In the genomic region with DNA sequence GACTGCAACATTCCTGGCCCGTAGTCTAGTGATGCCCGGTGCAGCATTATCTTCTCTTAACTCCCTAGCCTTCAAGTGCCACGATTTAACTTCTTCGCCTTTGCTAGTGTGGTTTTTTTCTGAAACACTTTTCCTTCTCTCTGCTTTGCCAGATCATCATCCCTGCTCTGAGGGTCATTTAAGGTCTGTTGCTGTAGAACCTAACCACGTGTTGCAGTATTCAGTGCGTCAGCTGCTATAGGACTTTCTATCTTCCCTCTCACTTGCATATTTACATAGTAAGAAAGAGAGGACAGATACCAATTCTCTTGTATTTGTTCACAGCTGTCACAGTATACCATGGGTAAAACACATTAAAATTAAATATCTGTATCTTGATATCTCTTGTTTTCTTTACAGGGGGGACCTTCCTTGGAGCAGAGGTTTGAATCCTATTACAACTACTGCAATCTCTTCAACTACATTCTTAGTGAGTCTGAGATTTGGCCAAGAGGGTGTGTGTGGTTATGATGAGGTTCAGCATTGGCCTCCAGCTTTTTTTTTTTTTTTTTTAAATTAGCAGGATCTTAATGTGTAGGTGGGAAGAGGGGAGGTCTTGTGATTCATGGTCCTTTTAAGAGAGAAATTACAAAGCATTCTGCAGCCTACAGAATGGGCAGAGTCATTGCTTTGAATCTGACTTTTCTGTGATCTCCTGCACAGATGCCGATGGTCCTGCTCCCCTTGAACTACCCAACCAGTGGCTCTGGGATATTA, we compare ENCODE assay signal across 1 cellular context.
TF ChIP-seq lines count a peak whose summit lies in the region.

No MANE protein-coding gene starts in this region.

TF ChIP-seq in IMR-90, 13 proteins besides CTCF, POLR2A, EP300 and RAD21:
- TF ChIP-seq RCOR1 (IDR thresholded peaks at IDR 0.05; ENCODE audit: insufficient replicate concordance, low read length) (no peak), MAFK (IDR thresholded peaks at IDR 0.05; ENCODE audit: low read depth, low read length) (no peak), RFX5 (IDR thresholded peaks at IDR 0.05; ENCODE audit: low read depth, low read length) (no peak), FOS (IDR thresholded peaks at IDR 0.05; ENCODE audit: low read depth, low read length) (no peak), MAZ (IDR thresholded peaks at IDR 0.05; ENCODE audit: borderline replicate concordance, low read depth, low read length) (no peak), MXI1 (IDR thresholded peaks at IDR 0.05; ENCODE audit: borderline replicate concordance, low read depth, low read length) (no peak), SMC3 (IDR thresholded peaks at IDR 0.05; ENCODE audit: low read depth, low read length) (no peak)
